In genomic region chr14:67519406-67519805, GRCh38 we compare ENCODE assay signal across 32 cellular contexts. TPM values are rescaled to one million over a fixed set of nuclear protein-coding genes. Genes with fewer than 3 reads are reported as not detected.
DNase-seq lines count a peak whose midpoint lies in the region; ATAC-seq, FAIRE-seq and TF ChIP-seq lines count a peak whose summit lies in the region.
"Had no signal": no experiment of that assay in that cellular context is flagged by ENCODE, and none has a peak within 500 bp of the region (broad histone marks: within the 10 kb centered on the region; RNA-seq: fewer than 3 reads in every experiment).

No MANE protein-coding gene starts in this region.

- H2AFZ ChIP-seq in osteoblast (ENCODE audit: low read length): no peak overlapping the region

- H3K27me3 ChIP-seq in osteoblast (ENCODE audit: insufficient read depth, low read length): peaks cover 78% of the 10 kb centered on the region

- no peak overlapping the region for H3K4me2 ChIP-seq in osteoblast (ENCODE audit: insufficient read depth, low read length)
- H3K4me2 ChIP-seq: A549; BLaER1; BLaER1 treated with 17β-estradiol and CSF1 and Interleukin-3, amounts not matched to agents 10 nM and 100 nM had no signal

- H3K36me3 ChIP-seq in osteoblast (ENCODE audit: insufficient read depth, low read length): no peaks in the 10 kb centered on the region
- H3K36me3 ChIP-seq: BE2C; BLaER1; BLaER1 treated with 17β-estradiol and CSF1 and Interleukin-3, amounts not matched to agents 10 nM and 100 nM had no signal

- no peak overlapping the region for H3K27ac ChIP-seq in osteoblast (ENCODE audit: low read depth, low read length)
- H3K27ac ChIP-seq: 22Rv1; A549; BLaER1; BLaER1 treated with 17β-estradiol and CSF1 and Interleukin-3, amounts not matched to agents 10 nM and 100 nM; C4-2B had no signal

- FAIRE-seq in urothelium cell line (lab: Jason Lieb, UNC): peak; percentile 46
- FAIRE-seq: A204.1, A549, D721Med had no signal

- H3K4me3 ChIP-seq in osteoblast (ENCODE audit: insufficient read depth, low read length): no peak overlapping the region
- H3K4me3 ChIP-seq: A549; BLaER1; BLaER1 treated with 17β-estradiol and CSF1 and Interleukin-3, amounts not matched to agents 10 nM and 100 nM had no signal

- DNase-seq in osteoblast (ENCODE audit: insufficient read length, low spot score, missing footprints) (peak; percentile 69), urothelium cell line (ENCODE audit: low spot score) (no peak)
- no peak for DNase-seq in activated CD4-positive, CD25-positive, alpha-beta regulatory T cell treated with anti-CD3 and anti-CD28 coated beads, Interleukin-2, amount 50 U/mL, for 72 hours
- DNase-seq: 8988T; ACHN; AML-193; BE2C; C1 segment of cervical spinal cord; Caco-2; Calu3; CD4-positive, alpha-beta memory T cell; CD4-positive, alpha-beta T cell; CD4-positive, CD25-positive, alpha-beta regulatory T cell; CD8-positive, alpha-beta memory T cell; CD8-positive, alpha-beta T cell; COR-L47; DMS 273 treated with DMSO at 0.1 percent for 48 hours; DMS153; DMS53; DMS79; DMS79 treated with DMSO at 0.1 percent for 48 hours; DND-41; EL had no signal

- H3K4me1 ChIP-seq in osteoblast (ENCODE audit: insufficient read depth, low read length): no peaks in the 10 kb centered on the region
- H3K4me1 ChIP-seq: A549, BE2C had no signal

- no peaks in the 10 kb centered on the region for H3K9me3 ChIP-seq in osteoblast (ENCODE audit: low read depth, low read length)
- H3K9me3 ChIP-seq: A549; BE2C; BLaER1; BLaER1 treated with 17β-estradiol and CSF1 and Interleukin-3, amounts not matched to agents 10 nM and 100 nM; Caco-2 had no signal

- no peaks in the 10 kb centered on the region for H3K79me2 ChIP-seq in osteoblast (ENCODE audit: insufficient read depth, low read length)

- no peak for TF ChIP-seq CTCF in osteoblast (IDR thresholded peaks at IDR 0.05; ENCODE audit: extremely low read depth, low read depth, low read length)

- no peak for ATAC-seq in HG03520 (IDR thresholded peaks at IDR 0.05; ENCODE audit: unreplicated experiment)
- ATAC-seq: A549; CD8-positive, alpha-beta T cell had no signal

- H4K20me1 ChIP-seq in osteoblast (ENCODE audit: insufficient read depth, low read length): no peaks in the 10 kb centered on the region
- H4K20me1 ChIP-seq: BLaER1; BLaER1 treated with 17β-estradiol and CSF1 and Interleukin-3, amounts not matched to agents 10 nM and 100 nM had no signal

RNA-seq across cellular contexts. Expression of gene PLEKHH1, which starts 13.7 kb away (rescaled TPM):
- 0.59 and 1.1 TPM in 2 replicates for total RNA-seq in osteoblast

RNA-seq across cellular contexts. Expression of gene TMEM229B, which starts 30.9 kb away (rescaled TPM):
- total RNA-seq in osteoblast: 5.8 and 8.3 TPM in 2 replicates
- total RNA-seq: A673, Caco-2 had no signal
